Comparison of ENCODE assay signal across 1 cellular context in the genomic region with DNA sequence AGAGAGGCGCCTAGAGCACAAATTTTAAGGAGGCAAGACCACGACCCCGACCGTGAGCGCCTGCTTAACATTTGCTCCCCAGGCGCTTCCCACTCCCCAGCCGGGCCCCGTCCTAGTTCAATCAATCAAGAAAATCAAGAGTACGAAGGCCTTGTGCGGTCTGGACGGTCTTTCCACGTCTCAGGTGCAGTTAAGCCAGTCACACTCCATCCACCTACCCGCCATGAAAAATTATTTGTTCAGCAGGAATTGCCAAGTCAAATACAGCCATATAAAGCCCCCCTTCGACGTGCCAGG.
TF ChIP-seq lines count a peak whose summit lies in the region.

No MANE protein-coding gene starts in this region.

TF ChIP-seq in GM12878, 131 proteins besides CTCF, POLR2A, EP300 and RAD21:
- TF ChIP-seq NFIC (IDR thresholded peaks at IDR 0.05; ENCODE audit: low read depth, low read length) = 0 out of 2 replicates have a peak, but pooled peaks have one; percentile 13
- TF ChIP-seq, protein P1, sequence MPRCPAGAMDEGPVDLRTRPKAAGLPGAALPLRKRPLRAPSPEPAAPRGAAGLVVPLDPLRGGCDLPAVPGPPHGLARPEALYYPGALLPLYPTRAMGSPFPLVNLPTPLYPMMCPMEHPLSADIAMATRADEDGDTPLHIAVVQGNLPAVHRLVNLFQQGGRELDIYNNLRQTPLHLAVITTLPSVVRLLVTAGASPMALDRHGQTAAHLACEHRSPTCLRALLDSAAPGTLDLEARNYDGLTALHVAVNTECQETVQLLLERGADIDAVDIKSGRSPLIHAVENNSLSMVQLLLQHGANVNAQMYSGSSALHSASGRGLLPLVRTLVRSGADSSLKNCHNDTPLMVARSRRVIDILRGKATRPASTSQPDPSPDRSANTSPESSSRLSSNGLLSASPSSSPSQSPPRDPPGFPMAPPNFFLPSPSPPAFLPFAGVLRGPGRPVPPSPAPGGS (IDR thresholded peaks at IDR 0.05; ENCODE audit: borderline replicate concordance, insufficient read depth, low read depth, low read length, poor library complexity, severe bottlenecking) = no peak
- TF ChIP-seq, protein P2, sequence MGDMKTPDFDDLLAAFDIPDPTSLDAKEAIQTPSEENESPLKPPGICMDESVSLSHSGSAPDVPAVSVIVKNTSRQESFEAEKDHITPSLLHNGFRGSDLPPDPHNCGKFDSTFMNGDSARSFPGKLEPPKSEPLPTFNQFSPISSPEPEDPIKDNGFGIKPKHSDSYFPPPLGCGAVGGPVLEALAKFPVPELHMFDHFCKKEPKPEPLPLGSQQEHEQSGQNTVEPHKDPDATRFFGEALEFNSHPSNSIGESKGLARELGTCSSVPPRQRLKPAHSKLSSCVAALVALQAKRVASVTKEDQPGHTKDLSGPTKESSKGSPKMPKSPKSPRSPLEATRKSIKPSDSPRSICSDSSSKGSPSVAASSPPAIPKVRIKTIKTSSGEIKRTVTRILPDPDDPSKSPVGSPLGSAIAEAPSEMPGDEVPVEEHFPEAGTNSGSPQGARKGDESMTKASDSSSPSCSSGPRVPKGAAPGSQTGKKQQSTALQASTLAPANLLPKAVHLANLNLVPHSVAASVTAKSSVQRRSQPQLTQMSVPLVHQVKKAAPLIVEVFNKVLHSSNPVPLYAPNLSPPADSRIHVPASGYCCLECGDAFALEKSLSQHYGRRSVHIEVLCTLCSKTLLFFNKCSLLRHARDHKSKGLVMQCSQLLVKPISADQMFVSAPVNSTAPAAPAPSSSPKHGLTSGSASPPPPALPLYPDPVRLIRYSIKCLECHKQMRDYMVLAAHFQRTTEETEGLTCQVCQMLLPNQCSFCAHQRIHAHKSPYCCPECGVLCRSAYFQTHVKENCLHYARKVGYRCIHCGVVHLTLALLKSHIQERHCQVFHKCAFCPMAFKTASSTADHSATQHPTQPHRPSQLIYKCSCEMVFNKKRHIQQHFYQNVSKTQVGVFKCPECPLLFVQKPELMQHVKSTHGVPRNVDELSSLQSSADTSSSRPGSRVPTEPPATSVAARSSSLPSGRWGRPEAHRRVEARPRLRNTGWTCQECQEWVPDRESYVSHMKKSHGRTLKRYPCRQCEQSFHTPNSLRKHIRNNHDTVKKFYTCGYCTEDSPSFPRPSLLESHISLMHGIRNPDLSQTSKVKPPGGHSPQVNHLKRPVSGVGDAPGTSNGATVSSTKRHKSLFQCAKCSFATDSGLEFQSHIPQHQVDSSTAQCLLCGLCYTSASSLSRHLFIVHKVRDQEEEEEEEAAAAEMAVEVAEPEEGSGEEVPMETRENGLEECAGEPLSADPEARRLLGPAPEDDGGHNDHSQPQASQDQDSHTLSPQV (IDR thresholded peaks at IDR 0.05) = no peak
- TF ChIP-seq, protein P3, sequence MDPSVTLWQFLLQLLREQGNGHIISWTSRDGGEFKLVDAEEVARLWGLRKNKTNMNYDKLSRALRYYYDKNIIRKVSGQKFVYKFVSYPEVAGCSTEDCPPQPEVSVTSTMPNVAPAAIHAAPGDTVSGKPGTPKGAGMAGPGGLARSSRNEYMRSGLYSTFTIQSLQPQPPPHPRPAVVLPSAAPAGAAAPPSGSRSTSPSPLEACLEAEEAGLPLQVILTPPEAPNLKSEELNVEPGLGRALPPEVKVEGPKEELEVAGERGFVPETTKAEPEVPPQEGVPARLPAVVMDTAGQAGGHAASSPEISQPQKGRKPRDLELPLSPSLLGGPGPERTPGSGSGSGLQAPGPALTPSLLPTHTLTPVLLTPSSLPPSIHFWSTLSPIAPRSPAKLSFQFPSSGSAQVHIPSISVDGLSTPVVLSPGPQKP (IDR thresholded peaks at IDR 0.05; ENCODE audit: low read depth, low read length) = 0 out of 2 replicates have a peak, but pooled peaks have one; percentile 11
